8 cellular contexts compared by ENCODE assay signal in genomic region chr21:39313042-39313456, GRCh38. TPM values are rescaled to one million over a fixed set of nuclear protein-coding genes. Genes with fewer than 3 reads are reported as not detected.
DNase-seq lines count a peak whose midpoint lies in the region; ATAC-seq and TF ChIP-seq lines count a peak whose summit lies in the region.

No MANE protein-coding gene starts in this region.

- H3K9ac ChIP-seq in mesenchymal stem cell (ENCODE audit: low read length) = peak overlapping the region; percentile 93

- no peak for TF ChIP-seq POLR2A in thyroid gland (IDR thresholded peaks at IDR 0.05)

- H2AK5ac ChIP-seq in mesenchymal stem cell (ENCODE audit: low read length, severe bottlenecking) = no peak overlapping the region

- H3K23ac ChIP-seq in mesenchymal stem cell (ENCODE audit: low read length in 2 of 2) = peak overlapping the region in 1 of 2 experiments; percentile 40

- peak overlapping the region; percentile 56 for H3K4me2 ChIP-seq in mesenchymal stem cell (ENCODE audit: low read length, poor library complexity, severe bottlenecking)

- H3K36me3 ChIP-seq in mesenchymal stem cell (ENCODE audit: control insufficient read depth in 1 of 2, insufficient read depth in 2 of 2, low read depth in 1 of 2, low read length in 2 of 2) = peaks cover 14 to 32% of the 10 kb centered on the region in 2 experiments
- no peaks in the 10 kb centered on the region for H3K36me3 ChIP-seq in thyroid gland

- ATAC-seq in HG02798 (IDR thresholded peaks at IDR 0.05; ENCODE audit: poor library complexity, unreplicated experiment) = peak; percentile 10

- DNase-seq in SIG-M5 treated with dmso at 0.1 percent for 504 hours (lab: John Stamatoyannopoulos, UW; ENCODE audit: unreplicated experiment) (peak; percentile 29), SIG-M5 (lab: John Stamatoyannopoulos, UW) (no peak), SK-N-DZ (ENCODE audit: low spot score) (peak; percentile 15), choroid plexus epithelial cell (ENCODE audit: low read depth) (no peak), mesenchymal stem cell (peak; percentile 7), thyroid gland (peak; percentile 33 to 45), A172 (ENCODE audit: low spot score) (no peak)

- TF ChIP-seq CTCF in choroid plexus epithelial cell (conservative IDR thresholded peaks at IDR 0.05; ENCODE audit: low read depth, low read length) (no peak), thyroid gland (IDR thresholded peaks at IDR 0.05) (no peak)

- H3K4me1 ChIP-seq in mesenchymal stem cell (ENCODE audit: control insufficient read depth, insufficient read depth, low read depth, low read length) = peaks cover 5% of the 10 kb centered on the region
- H3K4me1 ChIP-seq in thyroid gland = peaks cover 6 to 11% of the 10 kb centered on the region in 2 donors

- peak overlapping the region; percentile 99 for H2BK120ac ChIP-seq in mesenchymal stem cell (ENCODE audit: low read depth, low read length)

- under 1% methylated on average over 28 of the region's 49 CpGs for WGBS in mesenchymal stem cell
- WGBS in thyroid gland, 2 donors = 5% methylated on average over 8 of the region's 49 CpGs; no CpG with 5 or more reads in 1 of the 2 donors

- H4K91ac ChIP-seq in mesenchymal stem cell (ENCODE audit: low read length) = peak overlapping the region; percentile 89

- H2BK12ac ChIP-seq in mesenchymal stem cell (ENCODE audit: low read length in 2 of 2) = no peak overlapping the region

- peak overlapping the region; percentile 80 for H2BK15ac ChIP-seq in mesenchymal stem cell (ENCODE audit: low read depth, poor library complexity, severe bottlenecking)

- intact Hi-C loops in thyroid gland (cut with DNase I) = loop anchor here (2.0 to 5.0 kb wide), 2 partner anchors 36 to 74 kb away; partner anchors contain the start of gene HMGN1

- H4K8ac ChIP-seq in mesenchymal stem cell (ENCODE audit: low read length) = no peak overlapping the region

- H3K4me3 ChIP-seq in choroid plexus epithelial cell (ENCODE audit: low read depth, low read length) = peak overlapping the region; percentile 76
- peak overlapping the region; percentile 84 to 93 for H3K4me3 ChIP-seq in mesenchymal stem cell (ENCODE audit: insufficient read depth in 1 of 2, low read depth in 1 of 2, low read length in 2 of 2)
- peak overlapping the region; percentile 85 to 98 (median 94) for H3K4me3 ChIP-seq in thyroid gland (replicated peaks in 1 of 3)

- peak overlapping the region; percentile 26 to 96 for H3K14ac ChIP-seq in mesenchymal stem cell (ENCODE audit: low read length in 2 of 2)

- H3K9me3 ChIP-seq in mesenchymal stem cell (ENCODE audit: control insufficient read depth, low read length) (no peaks in the 10 kb centered on the region), thyroid gland (no peaks in the 10 kb centered on the region)

- H2AFZ ChIP-seq in mesenchymal stem cell (ENCODE audit: low read depth, low read length) = peak overlapping the region; percentile 33

- H3K79me1 ChIP-seq in mesenchymal stem cell (replicated peaks; ENCODE audit: low read length, poor library complexity, severe bottlenecking) = peaks cover 2% of the 10 kb centered on the region

- H3K27ac ChIP-seq in mesenchymal stem cell (ENCODE audit: low read length, poor library complexity, severe bottlenecking) = no peak overlapping the region
- H3K27ac ChIP-seq in thyroid gland = peak overlapping the region; percentile 93 to 98 (median 97)

- H3K27me3 ChIP-seq in mesenchymal stem cell (ENCODE audit: control insufficient read depth in 1 of 2, insufficient read depth in 1 of 2, low read length in 2 of 2) = no peaks in the 10 kb centered on the region
- no peaks in the 10 kb centered on the region for H3K27me3 ChIP-seq in thyroid gland

- peak overlapping the region in 1 of 2 experiments; percentile 95 for H3K4ac ChIP-seq in mesenchymal stem cell (ENCODE audit: low read depth in 1 of 2, low read length in 2 of 2)

- H3K18ac ChIP-seq in mesenchymal stem cell (ENCODE audit: low read depth in 1 of 2, low read length in 2 of 2) = peak overlapping the region; percentile 97

- peak overlapping the region; percentile 95 for H2BK5ac ChIP-seq in mesenchymal stem cell (ENCODE audit: low read depth, low read length, poor library complexity, severe bottlenecking)

RNA-seq across cellular contexts. Expression of gene BRWD1, which starts 0.4 kb away (rescaled TPM):
- 19.1 and 20.5 TPM in 2 replicates for polyA plus RNA-seq in SK-N-DZ (2014; cell fraction: cytosol; rRNA removed)
- polyA plus RNA-seq in SK-N-DZ (2014; cell fraction: nucleus; rRNA removed) = 27.5 and 31.3 TPM in 2 replicates
- polyA plus RNA-seq in mesenchymal stem cell (2013, experiment 1 of 2) = 7.1 TPM
- polyA plus RNA-seq in mesenchymal stem cell (2013, experiment 2 of 2) = 7.5 TPM
- total RNA-seq in thyroid gland = 100 to 1,000 TPM in 1 of 4 donors, 10 to 100 TPM in 3; 66.6 to 125 (median 85.3) TPM
- total RNA-seq in A172 (2014; rRNA removed; shearing (Covaris generic)) = 40.5 and 46.9 TPM in 2 replicates

RNA-seq across cellular contexts. Expression of gene HMGN1, which starts 35.8 kb away (rescaled TPM):
- 481 and 505 TPM in 2 replicates for polyA plus RNA-seq in SK-N-DZ (2014; cell fraction: cytosol; rRNA removed)
- polyA plus RNA-seq in SK-N-DZ (2014; cell fraction: nucleus; rRNA removed) = 596 and 634 TPM in 2 replicates
- polyA plus RNA-seq in mesenchymal stem cell (2013, experiment 1 of 2) = 278 TPM
- polyA plus RNA-seq in mesenchymal stem cell (2013, experiment 2 of 2) = 282 TPM
- 100 to 1,000 TPM; 170 to 255 (median 207) TPM for total RNA-seq in thyroid gland
- total RNA-seq in A172 (2014; rRNA removed; shearing (Covaris generic)) = 461 and 562 TPM in 2 replicates

Comparison
In these comparisons a context has a peak if more than half of its experiments do, and no peak if none do; other contexts are left out.
1. DNase-seq: peak in SIG-M5 treated with dmso at 0.1 percent for 504 hours (single experiment), SK-N-DZ (single experiment), mesenchymal stem cell (single experiment) and thyroid gland (2 of 2); none in SIG-M5 (single experiment), choroid plexus epithelial cell (single experiment) and A172 (single experiment).
2. Peak in every context shown above with its lines, with median percentiles within 50 percentile points of each other: H3K4me3 ChIP-seq.